Comparison of ENCODE assay signal across 1 cellular context in genomic region chr9:124595743-124596142, GRCh38.
TF ChIP-seq lines count a peak whose summit lies in the region.

No MANE protein-coding gene starts in this region.

TF ChIP-seq in K562, 482 proteins besides CTCF, POLR2A, EP300 and RAD21 (continued from another document and continues in another):
- TF ChIP-seq ZC3H4 (CRISPR knock-in tag; IDR thresholded peaks at IDR 0.05; ENCODE audit: borderline replicate concordance) = no peak
- no peak for TF ChIP-seq SLC30A9 (CRISPR knock-in tag; IDR thresholded peaks at IDR 0.05)
- peak; percentile 54 for TF ChIP-seq CXXC5 (CRISPR knock-in tag; IDR thresholded peaks at IDR 0.05)
- no peak for TF ChIP-seq ZFP1 (CRISPR knock-in tag; IDR thresholded peaks at IDR 0.05)
- no peak for TF ChIP-seq RHOXF2B (CRISPR knock-in tag; conservative IDR thresholded peaks at IDR 0.05)
- no peak for TF ChIP-seq ZNF263 (CRISPR knock-in tag; IDR thresholded peaks at IDR 0.05; ENCODE audit: borderline replicate concordance)
- no peak for TF ChIP-seq SREBF1 (IDR thresholded peaks at IDR 0.05; ENCODE audit: borderline replicate concordance, low read depth, low read length)
- no peak for TF ChIP-seq IRF2 (CRISPR knock-in tag; IDR thresholded peaks at IDR 0.05)
- no peak for TF ChIP-seq ZEB2 (IDR thresholded peaks at IDR 0.05)
- no peak for TF ChIP-seq PRMT5 (CRISPR knock-in tag; IDR thresholded peaks at IDR 0.05)
- TF ChIP-seq CCAR2 (IDR thresholded peaks at IDR 0.05; ENCODE audit: low read depth, low read length) = no peak
- TF ChIP-seq ELK3 (CRISPR knock-in tag; IDR thresholded peaks at IDR 0.05) = no peak
- no peak for TF ChIP-seq MYNN (IDR thresholded peaks at IDR 0.05)
- TF ChIP-seq MYNN (CRISPR knock-in tag; IDR thresholded peaks at IDR 0.05) = no peak
- no peak for TF ChIP-seq ZNF766 (CRISPR knock-in tag; conservative IDR thresholded peaks at IDR 0.05)
- 0 out of 2 replicates have a peak, but pooled peaks have one; percentile 32 for TF ChIP-seq ETV1 (tag; conservative IDR thresholded peaks at IDR 0.05; ENCODE audit: low read depth)
- no peak for TF ChIP-seq ARHGAP35 (IDR thresholded peaks at IDR 0.05; ENCODE audit: partially characterized antibody)
- TF ChIP-seq RBM14 (IDR thresholded peaks at IDR 0.05; ENCODE audit: borderline replicate concordance, insufficient read depth, low read depth, low read length) = no peak
- TF ChIP-seq CLOCK (CRISPR knock-in tag; IDR thresholded peaks at IDR 0.05; ENCODE audit: borderline replicate concordance) = no peak
- no peak for TF ChIP-seq SMAD4 (CRISPR knock-in tag; conservative IDR thresholded peaks at IDR 0.05)
- TF ChIP-seq HNRNPH1 (optimal IDR thresholded peaks at IDR 0.05; ENCODE audit: low read depth, low read length) = no peak
- TF ChIP-seq ZNF79 (CRISPR knock-in tag; IDR thresholded peaks at IDR 0.05; ENCODE audit: low read depth) = no peak
- TF ChIP-seq CHD2 (IDR thresholded peaks at IDR 0.05; ENCODE audit: low read depth, low read length) = no peak
- peak; percentile 33 for TF ChIP-seq NEUROD1 (IDR thresholded peaks at IDR 0.05; ENCODE audit: borderline replicate concordance, low read depth, low read length, partially characterized antibody)
- no peak for TF ChIP-seq ATF4 (CRISPR knock-in tag; IDR thresholded peaks at IDR 0.05)
- peak; percentile 89 for TF ChIP-seq USF1 (CRISPR knock-in tag; IDR thresholded peaks at IDR 0.05)
- peak; percentile 8; the same call in 1 of the 2 replicates for TF ChIP-seq NCOR1 (IDR thresholded peaks at IDR 0.05)
- TF ChIP-seq NR0B1 (IDR thresholded peaks at IDR 0.05; ENCODE audit: partially characterized antibody) = no peak
- TF ChIP-seq ZNF668 (CRISPR knock-in tag; IDR thresholded peaks at IDR 0.05) = no peak
- no peak for TF ChIP-seq BRCA1 (IDR thresholded peaks at IDR 0.05)
- no peak for TF ChIP-seq BRCA1 (CRISPR knock-in tag; IDR thresholded peaks at IDR 0.05)
- TF ChIP-seq ZNF140 (CRISPR knock-in tag; IDR thresholded peaks at IDR 0.05) = no peak
- peak; percentile 14; the same call in 1 of the 2 replicates for TF ChIP-seq HCFC1 (IDR thresholded peaks at IDR 0.05; ENCODE audit: low read depth, low read length)
- TF ChIP-seq ETS2 (tag; IDR thresholded peaks at IDR 0.05; ENCODE audit: borderline replicate concordance, poor library complexity, severe bottlenecking) = no peak
- TF ChIP-seq THAP7 (CRISPR knock-in tag; IDR thresholded peaks at IDR 0.05) = no peak
- TF ChIP-seq RCOR1 (IDR thresholded peaks at IDR 0.05; ENCODE audit: borderline replicate concordance in 1 of 2, low read depth in 2 of 2, low read length in 2 of 2) = peak in 1 of 2 experiments; percentile 53; a peak in 1 of 4 replicates
- TF ChIP-seq BCOR (IDR thresholded peaks at IDR 0.05) = no peak
- no peak for TF ChIP-seq DMBX1 (CRISPR knock-in tag; IDR thresholded peaks at IDR 0.05; ENCODE audit: borderline replicate concordance)
- TF ChIP-seq THRAP3 (IDR thresholded peaks at IDR 0.05; ENCODE audit: borderline replicate concordance) = no peak
- no peak for TF ChIP-seq HMGN3 (IDR thresholded peaks at IDR 0.05; ENCODE audit: borderline replicate concordance, extremely low read depth, insufficient read length, low read depth, low read length)
- no peak for TF ChIP-seq CBFB (CRISPR knock-in tag; IDR thresholded peaks at IDR 0.05)
- TF ChIP-seq DNMT1 (IDR thresholded peaks at IDR 0.05) = no peak
- TF ChIP-seq SETDB1 (IDR thresholded peaks at IDR 0.05; ENCODE audit: low read length) = no peak
- TF ChIP-seq SMAD2 (IDR thresholded peaks at IDR 0.05; ENCODE audit: low read depth, low read length) = no peak
- no peak for TF ChIP-seq SIN3B (IDR thresholded peaks at IDR 0.05; ENCODE audit: low read depth)
- no peak for TF ChIP-seq BMI1 (IDR thresholded peaks at IDR 0.05; ENCODE audit: low read length)
- no peak for TF ChIP-seq RERE (CRISPR knock-in tag; IDR thresholded peaks at IDR 0.05; ENCODE audit: borderline replicate concordance)
- no peak for TF ChIP-seq CBX2 (IDR thresholded peaks at IDR 0.05; ENCODE audit: insufficient read depth, low read length, poor library complexity, severe bottlenecking)
- TF ChIP-seq THAP12 (CRISPR knock-in tag; IDR thresholded peaks at IDR 0.05) = no peak
- TF ChIP-seq MYBL2 (IDR thresholded peaks at IDR 0.05; ENCODE audit: low read depth) = peak; percentile 81
- no peak for TF ChIP-seq MYBL2 (CRISPR knock-in tag; IDR thresholded peaks at IDR 0.05; ENCODE audit: borderline replicate concordance)
- TF ChIP-seq FOXK1 (CRISPR knock-in tag; IDR thresholded peaks at IDR 0.05; ENCODE audit: borderline replicate concordance) = no peak
- no peak for TF ChIP-seq NFATC3 (IDR thresholded peaks at IDR 0.05)
- no peak for TF ChIP-seq IRF1 (CRISPR knock-in tag; IDR thresholded peaks at IDR 0.05; ENCODE audit: borderline replicate concordance)
- TF ChIP-seq TFAM (CRISPR knock-in tag; conservative IDR thresholded peaks at IDR 0.05) = no peak
- no peak for TF ChIP-seq ESRRA (IDR thresholded peaks at IDR 0.05; ENCODE audit: borderline replicate concordance, low read depth)
- TF ChIP-seq U2AF2 (optimal IDR thresholded peaks at IDR 0.05; ENCODE audit: low read depth, low read length) = no peak
- TF ChIP-seq CC2D1A (IDR thresholded peaks at IDR 0.05) = no peak
- no peak for TF ChIP-seq SMAD3 (CRISPR knock-in tag; conservative IDR thresholded peaks at IDR 0.05)
- TF ChIP-seq RB1 (IDR thresholded peaks at IDR 0.05; ENCODE audit: low read depth) = no peak
- no peak for TF ChIP-seq ZNF282 (CRISPR knock-in tag; IDR thresholded peaks at IDR 0.05)
- TF ChIP-seq ZNF134 (CRISPR knock-in tag; conservative IDR thresholded peaks at IDR 0.05) = no peak
- peak; percentile 76; the same call in 1 of the 2 replicates for TF ChIP-seq EHMT2 (IDR thresholded peaks at IDR 0.05)
- TF ChIP-seq TCF7L2 (IDR thresholded peaks at IDR 0.05; ENCODE audit: low read depth, low read length) = no peak
